In the genomic region with DNA sequence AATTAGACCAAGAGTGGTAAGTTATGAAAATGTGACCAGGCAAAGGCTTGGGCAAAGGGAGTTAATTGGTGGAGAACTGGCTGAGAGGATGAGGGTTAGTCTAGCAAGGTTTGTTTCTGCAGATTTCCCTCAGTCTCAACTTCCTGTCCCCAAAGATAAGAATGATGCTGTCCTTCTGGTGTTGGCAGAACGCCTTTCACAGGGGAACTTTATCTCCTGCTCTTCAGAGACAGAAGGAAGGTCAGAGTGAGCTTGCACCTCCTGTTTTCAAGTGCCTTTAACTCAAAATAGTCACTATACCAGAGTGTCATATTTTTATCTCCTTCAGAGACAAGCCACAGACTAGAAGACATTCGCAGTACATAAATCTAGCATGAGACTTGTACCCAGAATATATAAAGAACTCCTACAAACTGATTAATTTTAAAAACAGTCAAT, we compare ENCODE assay signal across 21 cellular contexts.
"Had no signal": no experiment of that assay in that cellular context is flagged by ENCODE, and none has a peak within 500 bp of the region (broad histone marks: within the 10 kb centered on the region; RNA-seq: fewer than 3 reads in every experiment).

No MANE protein-coding gene starts in this region.

- H3K4me1 Mint-ChIP-seq: activated B cell treated with CpG ODN at 0.5 μM for 24 hours; activated CD4-positive, alpha-beta T cell treated with anti-CD3 and anti-CD28 coated beads for 36 hours; activated naive CD8-positive, alpha-beta T cell treated with anti-CD3 and anti-CD28 coated beads for 36 hours; central memory CD8-positive, alpha-beta T cell; naive thymus-derived CD4-positive, alpha-beta T cell had no signal

- H3K4me1 ChIP-seq: heart left ventricle, lower lobe of right lung, psoas muscle, right atrium auricular region, tibial nerve had no signal

- H3K36me3 Mint-ChIP-seq: activated naive CD8-positive, alpha-beta T cell treated with anti-CD3 and anti-CD28 coated beads for 36 hours; naive thymus-derived CD4-positive, alpha-beta T cell had no signal

- H3K27ac Mint-ChIP-seq: activated B cell treated with CpG ODN at 0.5 μM for 24 hours; activated CD4-positive, alpha-beta T cell treated with anti-CD3 and anti-CD28 coated beads for 36 hours; activated naive CD8-positive, alpha-beta T cell treated with anti-CD3 and anti-CD28 coated beads for 36 hours; activated T-helper 2 cell treated with anti-CD3 and anti-CD28 coated beads, Interferon-gamma antibody, Interleukin-2, Interleukin-4, amounts not matched to agents 10 μg/mL and 5 μg/mL and 100 μg/mL, durations not matched to agents 14 hours and 24 hours and 36 hours; effector memory CD8-positive, alpha-beta T cell; naive thymus-derived CD4-positive, alpha-beta T cell; stimulated activated naive CD8-positive, alpha-beta T cell treated with anti-CD3 and anti-CD28 coated beads, Interleukin-15, Interleukin-2, amounts not matched to agents 100 ng/mL and 50 ng/mL, for 24 hours; T-helper 2 cell treated with Interferon-gamma antibody and Interleukin-4, amounts not matched to agents 5 μg/mL and 100 μg/mL, for 36 hours had no signal

- H3K9me3 Mint-ChIP-seq: activated B cell treated with CpG ODN at 0.5 μM for 24 hours; activated T-helper 2 cell treated with anti-CD3 and anti-CD28 coated beads, Interferon-gamma antibody, Interleukin-2, Interleukin-4, amounts not matched to agents 10 μg/mL and 5 μg/mL and 100 μg/mL, durations not matched to agents 14 hours and 24 hours and 36 hours; central memory CD8-positive, alpha-beta T cell; effector memory CD8-positive, alpha-beta T cell; stimulated activated naive CD8-positive, alpha-beta T cell treated with anti-CD3 and anti-CD28 coated beads, Interleukin-15, Interleukin-2, amounts not matched to agents 100 ng/mL and 50 ng/mL, for 24 hours; T-helper 2 cell treated with Interferon-gamma antibody and Interleukin-4, amounts not matched to agents 5 μg/mL and 100 μg/mL, for 36 hours had no signal

- H3K36me3 ChIP-seq: heart left ventricle, lower lobe of right lung, right atrium auricular region, tibial nerve had no signal

- H3K4me3 Mint-ChIP-seq: activated B cell treated with CpG ODN at 0.5 μM for 24 hours; activated CD4-positive, alpha-beta T cell treated with anti-CD3 and anti-CD28 coated beads for 36 hours; activated naive CD8-positive, alpha-beta T cell treated with anti-CD3 and anti-CD28 coated beads for 36 hours; activated T-cell treated with anti-CD3 and anti-CD28 coated beads, Interleukin-2, amount 50 U/mL, for 4 hours; central memory CD8-positive, alpha-beta T cell; effector memory CD8-positive, alpha-beta T cell; naive thymus-derived CD4-positive, alpha-beta T cell; stimulated activated naive CD8-positive, alpha-beta T cell treated with anti-CD3 and anti-CD28 coated beads, Interleukin-15, Interleukin-2, amounts not matched to agents 100 ng/mL and 50 ng/mL, for 24 hours; T-helper 2 cell treated with Interferon-gamma antibody and Interleukin-4, amounts not matched to agents 5 μg/mL and 100 μg/mL, for 36 hours had no signal

- H3K27ac ChIP-seq: heart left ventricle, lower lobe of right lung, psoas muscle, right atrium auricular region, tibial nerve had no signal

- H3K4me3 ChIP-seq: heart left ventricle, lower lobe of right lung, psoas muscle, right atrium auricular region, tibial nerve had no signal

- DNase-seq: activated B cell treated with CpG ODN at 0.5 μM for 24 hours; activated CD4-positive, alpha-beta T cell treated with anti-CD3 and anti-CD28 coated beads for 36 hours; activated CD4-positive, alpha-beta T cell treated with anti-CD3 and anti-CD28 coated beads, Interleukin-2, amount 50 U/mL, for 48 hours; activated CD8-positive, alpha-beta memory T cell treated with anti-CD3 and anti-CD28 coated beads, Interleukin-2, amount 50 U/mL, for 48 hours; activated naive CD4-positive, alpha-beta T cell; activated naive CD8-positive, alpha-beta T cell treated with anti-CD3 and anti-CD28 coated beads for 36 hours; activated T-cell treated with anti-CD3 and anti-CD28 coated beads, Interleukin-2, amount 50 U/mL, for 4 hours; effector memory CD8-positive, alpha-beta T cell; heart left ventricle; islet precursor cell; left colon; lower lobe of right lung; naive thymus-derived CD4-positive, alpha-beta T cell; psoas muscle; stimulated activated CD4-positive, alpha-beta T cell treated with anti-CD3 and anti-CD28 coated beads, Interleukin-12 subunit alpha, Interleukin-12 subunit beta, amount 100 ng/mL, for 4 hours had no signal

- H3K27me3 ChIP-seq: right atrium auricular region, tibial nerve had no signal

- H3K9me3 ChIP-seq: heart left ventricle, lower lobe of right lung, psoas muscle, right atrium auricular region had no signal
